In genomic region chr10:3382092-3382491, GRCh38 we compare ENCODE assay signal across 7 cellular contexts.
"Had no signal": no experiment of that assay in that cellular context is flagged by ENCODE, and none has a peak within 500 bp of the region (broad histone marks: within the 10 kb centered on the region; RNA-seq: fewer than 3 reads in every experiment).

No MANE protein-coding gene starts in this region.

- H3K4me2 ChIP-seq: KMS-11 had no signal

- DNase-seq: IMR-90, KBM-7, KG1 had no signal

- FAIRE-seq: HepG2, HTR-8/SVneo had no signal

- H3K27ac ChIP-seq: HL-60, KMS-11 had no signal

- H3K9ac ChIP-seq: KMS-11 had no signal

- ATAC-seq: HepG2 had no signal
